Comparison of ENCODE assay signal across 12 cellular contexts in the genomic region with DNA sequence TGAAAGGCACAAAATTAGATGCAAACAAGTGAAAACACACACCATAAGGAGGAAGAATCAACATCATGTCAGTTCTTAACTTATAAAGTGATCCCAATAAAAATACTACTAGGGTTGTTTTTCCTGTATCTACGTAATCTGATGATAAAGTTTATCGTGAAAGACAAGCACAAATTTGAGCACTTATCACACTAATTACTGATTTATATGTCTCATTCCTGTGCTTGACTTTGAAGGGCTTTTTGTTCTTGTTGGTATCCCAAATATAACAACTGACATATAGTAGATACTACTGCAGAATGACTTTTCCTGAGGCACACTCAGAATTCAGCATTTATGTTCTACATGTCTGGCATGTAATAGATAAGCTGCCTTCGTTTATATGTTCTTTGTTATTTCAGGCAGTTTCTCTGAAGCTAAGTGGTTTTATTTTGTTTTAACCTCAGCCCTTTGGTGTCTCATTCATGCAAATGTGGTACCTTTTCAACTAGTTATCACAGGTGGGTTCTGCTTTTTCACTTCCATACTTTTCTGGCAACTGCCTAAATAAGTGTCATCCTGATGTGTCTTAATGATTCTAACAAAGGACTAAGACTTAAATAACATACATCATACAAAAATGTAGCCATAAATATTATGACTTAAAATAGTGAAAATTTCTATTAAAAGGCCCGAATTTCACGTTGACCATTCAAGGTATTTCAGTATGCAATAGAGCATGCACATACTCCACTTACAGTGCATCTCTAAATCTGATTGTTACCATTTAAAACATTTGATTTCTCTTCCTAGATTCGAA.
DNase-seq lines count a peak whose midpoint lies in the region; ATAC-seq, FAIRE-seq and TF ChIP-seq lines count a peak whose summit lies in the region.
"Had no signal": no experiment of that assay in that cellular context is flagged by ENCODE, and none has a peak within 500 bp of the region (broad histone marks: within the 10 kb centered on the region; RNA-seq: fewer than 3 reads in every experiment).

No MANE protein-coding gene starts in this region.

- H3K9me3 ChIP-seq in endothelial cell of umbilical vein (replicated peaks; ENCODE audit: control insufficient read depth, insufficient read depth, low read length) = no peaks in the 10 kb centered on the region

- DNase-seq in endothelial cell of umbilical vein (ENCODE audit: low read depth, low spot score) (peak; percentile 77), NCI-H748 treated with DMSO at 0.1 percent for 48 hours (lab: John Stamatoyannopoulos, UW) (no peak), NCI-H1436 (lab: John Stamatoyannopoulos, UW) (no peak), NCI-H2081 (lab: John Stamatoyannopoulos, UW) (no peak)
- DNase-seq: activated CD4-positive, CD25-positive, alpha-beta regulatory T cell; activated naive CD4-positive, alpha-beta T cell had no signal

- H3K4me1 ChIP-seq in endothelial cell of umbilical vein (ENCODE audit: control insufficient read depth, extremely low read depth, insufficient read depth, low read length) = peaks cover 50% of the 10 kb centered on the region

- TF ChIP-seq POLR2A in endothelial cell of umbilical vein (IDR thresholded peaks at IDR 0.05; ENCODE audit: low read depth, low read length) = peak; percentile 25

- intact Hi-C loops in endothelial cell of umbilical vein (cut with micrococcal nuclease) = no loop called here

- POLR2A ChIA-PET in endothelial cell of umbilical vein (lab: Charles Lee) = no interaction called here

- no peak overlapping the region for H2AFZ ChIP-seq in endothelial cell of umbilical vein (ENCODE audit: low read depth, low read length)

- no peak overlapping the region for H3K9ac ChIP-seq in endothelial cell of umbilical vein (replicated peaks; ENCODE audit: extremely low read depth, insufficient read depth, low read length)

- peaks cover 15% of the 10 kb centered on the region for H3K79me2 ChIP-seq in endothelial cell of umbilical vein (ENCODE audit: control insufficient read depth, insufficient read depth, low read length)

- H4K20me1 ChIP-seq in endothelial cell of umbilical vein (replicated peaks; ENCODE audit: control insufficient read depth, extremely low read depth, insufficient read depth, low read length) = no peaks in the 10 kb centered on the region

- FAIRE-seq in endothelial cell of umbilical vein (lab: Jason Lieb, UNC) = no peak
- FAIRE-seq: HepG2 had no signal

- dilution Hi-C loops in endothelial cell of umbilical vein (cut with MboI; ENCODE audit: extremely low pct_ligation_motif_present, low sequenced_read_pairs) = no loop called here

- no peaks in the 10 kb centered on the region for H3K27me3 ChIP-seq in endothelial cell of umbilical vein (ENCODE audit: control insufficient read depth in 2 of 2, insufficient read depth in 2 of 2, low read length in 2 of 2)

- H3K4me3 ChIP-seq in endothelial cell of umbilical vein (replicated peaks in 1 of 3; ENCODE audit: insufficient read depth in 1 of 3, low read depth in 1 of 3, low read length in 3 of 3) = no peak overlapping the region
- H3K4me3 ChIP-seq: coronary artery had no signal

- CTCF ChIA-PET in endothelial cell of umbilical vein (lab: Charles Lee) = interaction anchor here (0.8 to 1.1 kb wide), 2 partner anchors 10 to 14 kb away, joined by 4 read pairs; no protein-coding TSS in a partner anchor

- H3K9me1 ChIP-seq in endothelial cell of umbilical vein (replicated peaks; ENCODE audit: control insufficient read depth, extremely low read depth, insufficient read depth, low read length) = no peaks in the 10 kb centered on the region

- H3K27ac ChIP-seq in endothelial cell of umbilical vein (ENCODE audit: insufficient read depth, low read depth, low read length) = no peak overlapping the region
- H3K27ac ChIP-seq: coronary artery had no signal

- ATAC-seq in GM18867 (IDR thresholded peaks at IDR 0.05; ENCODE audit: unreplicated experiment) (peak; percentile 85), GM21717 (IDR thresholded peaks at IDR 0.05; ENCODE audit: unreplicated experiment) (peak; percentile 77), HG03432 (IDR thresholded peaks at IDR 0.05; ENCODE audit: unreplicated experiment) (peak; percentile 84), GM21528 (IDR thresholded peaks at IDR 0.05; ENCODE audit: low FRiP score, unreplicated experiment) (no peak)
- ATAC-seq: HepG2 had no signal

- TF ChIP-seq CTCF in endothelial cell of umbilical vein (IDR thresholded peaks at IDR 0.05; ENCODE audit: extremely low read depth in 1 of 2, insufficient read depth in 1 of 2, low read depth in 1 of 2, low read length in 2 of 2) = no peak

- no TSS peak for BruUV-seq in endothelial cell of umbilical vein (replicated peaks; lab: Mats Ljungman, UMichigan)

- H3K36me3 ChIP-seq in endothelial cell of umbilical vein (ENCODE audit: control insufficient read depth in 2 of 2, extremely low read depth in 1 of 2, insufficient read depth in 2 of 2, low read length in 2 of 2) = peaks cover 2 to 11% of the 10 kb centered on the region in 2 experiments

- H3K4me2 ChIP-seq in endothelial cell of umbilical vein (ENCODE audit: insufficient read depth, low read length) = no peak overlapping the region

TF ChIP-seq in endothelial cell of umbilical vein, 7 proteins besides CTCF, POLR2A, EP300 and RAD21:
- TF ChIP-seq POLR2AphosphoS5 (IDR thresholded peaks at IDR 0.05; ENCODE audit: insufficient read depth, low read depth, low read length) (no peak), JUN (IDR thresholded peaks at IDR 0.05; ENCODE audit: borderline replicate concordance, insufficient read depth, insufficient read length, low read depth) (no peak), EZH2 (IDR thresholded peaks at IDR 0.05; ENCODE audit: borderline replicate concordance, low read depth, low read length, severe bottlenecking) (no peak), FOS (IDR thresholded peaks at IDR 0.05; ENCODE audit: borderline replicate concordance, insufficient read depth, low read length) (no peak), MYC (IDR thresholded peaks at IDR 0.05; ENCODE audit: low read depth, low read length) (no peak), GATA2 (IDR thresholded peaks at IDR 0.05; ENCODE audit: insufficient read depth, insufficient read length, low read depth, low read length) (no peak)
- TF ChIP-seq, protein P1, sequence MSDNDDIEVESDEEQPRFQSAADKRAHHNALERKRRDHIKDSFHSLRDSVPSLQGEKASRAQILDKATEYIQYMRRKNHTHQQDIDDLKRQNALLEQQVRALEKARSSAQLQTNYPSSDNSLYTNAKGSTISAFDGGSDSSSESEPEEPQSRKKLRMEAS (IDR thresholded peaks at IDR 0.05; ENCODE audit: insufficient read depth, insufficient read length) = no peak
TF ChIP-seq in endothelial cell of umbilical vein: peak in this region for 0.
